ENCODE assay signal across 24 cellular contexts in genomic region chr17:80729016-80729415, GRCh38.
"Had no signal": no experiment of that assay in that cellular context is flagged by ENCODE, and none has a peak within 500 bp of the region (broad histone marks: within the 10 kb centered on the region; RNA-seq: fewer than 3 reads in every experiment).

No MANE protein-coding gene starts in this region.

- H3K4me3 ChIP-seq: esophagus squamous epithelium, left ventricle myocardium inferior, right atrium auricular region, skin epidermis, tibial artery, uterus had no signal

- H3K27me3 ChIP-seq: brain microvascular endothelial cell, esophagus squamous epithelium, right atrium auricular region, tibial artery, uterus had no signal

- H3K36me3 ChIP-seq: brain microvascular endothelial cell, uterus had no signal

- H3K36me3 Mint-ChIP-seq: natural killer cell had no signal

- H3K9me3 Mint-ChIP-seq: activated naive CD8-positive, alpha-beta T cell treated with anti-CD3 and anti-CD28 coated beads for 36 hours; natural killer cell had no signal

- H3K9me3 ChIP-seq: esophagus squamous epithelium, left ventricle myocardium inferior, right atrium auricular region, tibial artery, uterus had no signal

- H3K4me3 Mint-ChIP-seq: activated naive CD8-positive, alpha-beta T cell treated with anti-CD3 and anti-CD28 coated beads for 36 hours; natural killer cell had no signal

- ATAC-seq: natural killer cell had no signal

- H3K4me1 ChIP-seq: uterus had no signal

- H3K27ac ChIP-seq: brain microvascular endothelial cell, esophagus squamous epithelium, left ventricle myocardium inferior, right atrium auricular region, skin epidermis, tibial artery, uterus had no signal

- H3K27me3 Mint-ChIP-seq: activated naive CD8-positive, alpha-beta T cell treated with anti-CD3 and anti-CD28 coated beads for 36 hours had no signal

- DNase-seq: activated CD4-positive, alpha-beta T cell treated with anti-CD3 and anti-CD28 coated beads, Interleukin-2, amount 50 U/mL, for 4 hours; activated CD4-positive, CD25-positive, alpha-beta regulatory T cell treated with anti-CD3 and anti-CD28 coated beads, Interleukin-2, amount 50 U/mL, for 72 hours; activated effector memory CD4-positive, alpha-beta T cell treated with Interleukin-2 at 50 U/mL for 16 hours; activated naive CD8-positive, alpha-beta T cell treated with anti-CD3 and anti-CD28 coated beads for 36 hours; activated T-cell treated with anti-CD3 and anti-CD28 coated beads for 4 hours; amygdala; brain microvascular endothelial cell; cortex of kidney; effector CD4-positive, alpha-beta T cell; esophagus squamous epithelium; foreskin fibroblast; hypothalamus; kidney; left ventricle myocardium inferior; natural killer cell; nucleus accumbens; stimulated activated CD4-positive, alpha-beta T cell treated with anti-CD3 and anti-CD28 coated beads, Interleukin-15, amount 100 ng/mL, for 24 hours; stimulated activated CD4-positive, alpha-beta T cell treated with anti-CD3 and anti-CD28 coated beads, Interleukin-4, amount 100 ng/mL, for 1 hour; stimulated activated naive CD4-positive, alpha-beta T cell; T1000; tibial artery; uterus had no signal
